ENCODE assay signal across 12 cellular contexts in the genomic region with DNA sequence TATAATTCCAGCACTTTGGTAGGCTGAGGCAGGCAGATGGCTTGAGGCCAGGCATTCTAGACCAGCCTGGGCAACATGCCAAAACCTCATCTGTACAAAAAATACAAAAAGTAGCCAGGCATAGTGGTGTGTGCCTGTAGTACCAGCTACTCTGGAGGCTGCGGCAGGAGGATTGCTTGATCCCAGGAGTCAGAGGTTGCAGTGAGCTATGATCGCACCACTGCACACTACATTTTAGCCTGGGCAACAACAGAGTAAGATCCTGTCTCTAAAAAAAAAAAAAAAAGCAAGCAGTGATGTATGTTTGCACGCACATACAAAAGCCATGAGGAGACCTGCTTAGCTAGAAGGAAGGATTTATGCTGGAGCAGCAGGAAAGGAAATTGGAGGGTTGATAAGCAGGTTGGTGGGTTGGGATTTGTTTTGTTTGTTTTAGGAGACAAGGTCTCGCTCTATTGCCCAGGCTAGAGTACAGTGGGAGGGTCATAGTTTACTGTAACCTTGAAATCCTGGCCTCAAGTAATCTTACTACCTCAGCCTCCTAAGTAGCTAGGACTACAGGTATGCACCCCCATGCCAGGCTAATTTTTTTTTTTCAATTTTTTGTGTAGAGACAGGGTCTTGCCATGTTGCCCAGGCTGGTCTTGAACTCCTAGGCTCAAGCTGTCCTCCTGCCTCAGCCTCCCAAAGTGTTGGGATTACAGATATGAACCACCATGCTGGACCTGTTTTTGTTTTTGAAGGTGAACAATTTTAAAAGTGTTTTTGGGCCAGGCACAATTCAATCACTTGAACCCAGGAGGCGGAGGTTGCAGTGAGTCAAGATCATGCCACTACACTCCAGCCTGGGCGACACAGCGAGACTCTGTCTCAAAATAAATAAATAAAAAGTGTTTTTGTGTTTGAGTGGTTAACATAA. TPM values are rescaled to one million over a fixed set of nuclear protein-coding genes. Genes with fewer than 3 reads are reported as not detected.
DNase-seq lines count a peak whose midpoint lies in the region; ATAC-seq and TF ChIP-seq lines count a peak whose summit lies in the region.
"Had no signal": no experiment of that assay in that cellular context is flagged by ENCODE, and none has a peak within 500 bp of the region (broad histone marks: within the 10 kb centered on the region; RNA-seq: fewer than 3 reads in every experiment).

No MANE protein-coding gene starts in this region.

- H3K9ac ChIP-seq in SK-N-SH = no peak overlapping the region

- no peaks in the 10 kb centered on the region for H4K20me1 ChIP-seq in SK-N-SH (ENCODE audit: insufficient read depth)

- intact Hi-C loops in testis (cut with DNase I; ENCODE audit: low total_unique reads) = no loop called here

- H3K4me2 ChIP-seq in SK-N-SH = no peak overlapping the region

- ATAC-seq in SK-N-SH treated with all-trans-retinoic acid at 6 μM for 48 hours (no peak), GM19328 (IDR thresholded peaks at IDR 0.05; ENCODE audit: unreplicated experiment) (no peak)

- CTCF ChIA-PET in SK-N-SH (lab: Yijun Ruan, JAX) = interaction anchor here (1.2 kb wide), 1 partner anchor 62 kb away, joined by 5 read pairs; no protein-coding TSS in a partner anchor

- TF ChIP-seq POLR2A in testis (IDR thresholded peaks at IDR 0.05) = no peak

- H3K4me1 ChIP-seq in SK-N-SH (ENCODE audit: control insufficient read depth in 1 of 2, insufficient read depth in 2 of 2, low read depth in 1 of 2, low read length in 1 of 2) (peaks cover under 1 to 6% of the 10 kb centered on the region in 2 experiments; a peak in 1 of 4 replicates), testis (peaks cover 7% of the 10 kb centered on the region)

- H3K4me3 ChIP-seq in SK-N-SH (ENCODE audit: low read depth in 2 of 2, low read length in 1 of 2) = no peak overlapping the region
- H3K4me3 ChIP-seq in testis = no peak overlapping the region
- no peak overlapping the region for H3K4me3 ChIP-seq in WERI-Rb-1 (ENCODE audit: low read depth, low read length)
- H3K4me3 ChIP-seq: Peyer's patch had no signal

- POLR2A ChIA-PET in SK-N-SH (lab: Yijun Ruan, JAX) = interaction anchor here (1.0 kb wide), 1 partner anchor 19 kb away, joined by 4 read pairs; no protein-coding TSS in a partner anchor

- TF ChIP-seq CTCF in SK-N-SH (IDR thresholded peaks at IDR 0.05) (no peak), testis (IDR thresholded peaks at IDR 0.05) (no peak), WERI-Rb-1 (IDR thresholded peaks at IDR 0.05; ENCODE audit: low read depth, low read length) (no peak)

- H3K79me2 ChIP-seq in SK-N-SH (ENCODE audit: insufficient read depth) = peaks cover 8% of the 10 kb centered on the region

- DNase-seq in SK-N-SH (no peak), NCI-H2171 (lab: John Stamatoyannopoulos, UW) (peak; percentile 86), amniotic epithelial cell (ENCODE audit: low read depth) (peak; percentile 33), testis (peak; percentile 66), WERI-Rb-1 (no peak), SK-N-DZ (ENCODE audit: low spot score) (no peak)
- DNase-seq: HCEC 1CT; Peyer's patch; stimulated activated CD4-positive, alpha-beta T cell treated with anti-CD3 and anti-CD28 coated beads, Interleukin-4, amount 100 ng/mL, for 24 hours; stimulated activated naive CD4-positive, alpha-beta T cell had no signal

- no peak overlapping the region for H2AFZ ChIP-seq in SK-N-SH (ENCODE audit: low read depth)

- H3K27me3 ChIP-seq in SK-N-SH (ENCODE audit: insufficient read depth) (no peaks in the 10 kb centered on the region), testis (no peaks in the 10 kb centered on the region), WERI-Rb-1 (ENCODE audit: insufficient read depth, low read depth, severe bottlenecking) (no peaks in the 10 kb centered on the region)
- H3K27me3 ChIP-seq: Peyer's patch had no signal

- no peaks in the 10 kb centered on the region for H3K9me2 ChIP-seq in SK-N-SH

- no peak for TF ChIP-seq RAD21 in SK-N-SH (IDR thresholded peaks at IDR 0.05; ENCODE audit: low read length)

- H3F3A ChIP-seq in SK-N-SH (replicated peaks; ENCODE audit: insufficient read depth) = no peaks in the 10 kb centered on the region

- TF ChIP-seq EP300 in SK-N-SH (IDR thresholded peaks at IDR 0.05; ENCODE audit: borderline replicate concordance in 1 of 2, low read depth in 1 of 2, low read length in 1 of 2) = no peak

- 89% methylated on average over 7 of the region's 7 CpGs for WGBS in SK-N-SH (ENCODE audit: low lambda C conversion rate)
- 80 to 84% methylated on average over 7 of the region's 7 CpGs for WGBS in testis, 2 donors

- H3K36me3 ChIP-seq in SK-N-SH (replicated peaks in 1 of 2; ENCODE audit: control insufficient read depth in 1 of 2, insufficient read depth in 2 of 2, low read length in 1 of 2) = no peaks in the 10 kb centered on the region
- H3K36me3 ChIP-seq in testis (ENCODE audit: low read depth, missing control alignments) = no peaks in the 10 kb centered on the region
- H3K36me3 ChIP-seq in WERI-Rb-1 = no peaks in the 10 kb centered on the region
- H3K36me3 ChIP-seq: Peyer's patch had no signal

- H3K27ac ChIP-seq in SK-N-SH (ENCODE audit: low read depth in 2 of 2, low read length in 1 of 2) (no peak overlapping the region), testis (no peak overlapping the region), WERI-Rb-1 (no peak overlapping the region)
- H3K27ac ChIP-seq: Peyer's patch had no signal

- H3K9me3 ChIP-seq in SK-N-SH (no peaks in the 10 kb centered on the region), testis (no peaks in the 10 kb centered on the region), WERI-Rb-1 (ENCODE audit: severe bottlenecking) (no peaks in the 10 kb centered on the region)
- H3K9me3 ChIP-seq: Peyer's patch had no signal

TF ChIP-seq in SK-N-SH, 30 proteins besides CTCF, POLR2A, EP300 and RAD21:
- no peak for TF ChIP-seq TAF1 (IDR thresholded peaks at IDR 0.05; ENCODE audit: borderline replicate concordance, low read depth, low read length)
- peak; percentile 52 for TF ChIP-seq NFIC (IDR thresholded peaks at IDR 0.05; ENCODE audit: borderline replicate concordance)
TF ChIP-seq in SK-N-SH: peak in this region for 1.

TF ChIP-seq in SK-N-SH treated with all-trans-retinoic acid at 6 μM for 48 hours, 23 proteins besides CTCF, POLR2A, EP300 and RAD21:
- no peak for TF ChIP-seq CSDC2 (CRISPR knock-in tag; IDR thresholded peaks at IDR 0.05)

RNA-seq across cellular contexts. Expression of gene ZSWIM3, which starts 4.0 kb away (rescaled TPM):
- 2.3 and 2.9 TPM in 2 replicates for polyA plus RNA-seq in SK-N-SH (2012; rRNA removed)
- polyA plus RNA-seq in SK-N-SH (2012; cell fraction: cytosol; rRNA removed) = 1.5 and 2.2 TPM in 2 replicates
- polyA plus RNA-seq in SK-N-SH (2012; cell fraction: nucleus; rRNA removed) = 2.3 and 3.3 TPM in 2 replicates
- total RNA-seq in testis = 10 to 100 TPM in 1 of 2 donors, 1 to 10 TPM in 1; 9.3 to 12.8 TPM
- polyA plus RNA-seq in testis (ENCODE audit: insufficient read depth, low read depth, low replicate concordance) = 8.0 TPM
- polyA plus RNA-seq in SK-N-DZ (2014; cell fraction: cytosol; rRNA removed) = 7.0 and 7.6 TPM in 2 replicates
- polyA plus RNA-seq in SK-N-DZ (2014; cell fraction: nucleus; rRNA removed) = 6.0 and 6.8 TPM in 2 replicates

RNA-seq across cellular contexts. Expression of gene ACOT8, which starts 4.2 kb away (rescaled TPM):
- polyA plus RNA-seq in SK-N-SH (2012; rRNA removed) (48.4 and 54.8 TPM in 2 replicates), testis (ENCODE audit: insufficient read depth, low read depth, low replicate concordance) (44.4 TPM)
- polyA plus RNA-seq in SK-N-SH (2012; cell fraction: cytosol; rRNA removed) = 26.6 and 38.9 TPM in 2 replicates
- polyA plus RNA-seq in SK-N-SH (2012; cell fraction: nucleus; rRNA removed) = 68.5 and 73.9 TPM in 2 replicates
- total RNA-seq in testis = 10 to 100 TPM; 71.2 to 79.6 TPM
- 74.1 and 76.2 TPM in 2 replicates for polyA plus RNA-seq in SK-N-DZ (2014; cell fraction: cytosol; rRNA removed)
- 87.2 and 108 TPM in 2 replicates for polyA plus RNA-seq in SK-N-DZ (2014; cell fraction: nucleus; rRNA removed)

RNA-seq across cellular contexts. Expression of gene ZSWIM1, which starts 19.6 kb away (rescaled TPM):
- polyA plus RNA-seq in SK-N-SH (2012; rRNA removed) (1.8 and 2.8 TPM in 2 replicates), testis (ENCODE audit: insufficient read depth, low read depth, low replicate concordance) (11.4 TPM)
- polyA plus RNA-seq in SK-N-SH (2012; cell fraction: cytosol; rRNA removed) = 1.1 and 1.3 TPM in 2 replicates
- 2.3 and 2.6 TPM in 2 replicates for polyA plus RNA-seq in SK-N-SH (2012; cell fraction: nucleus; rRNA removed)
- total RNA-seq in testis = 10 to 100 TPM; 24.0 to 24.5 TPM
- 9.1 and 9.7 TPM in 2 replicates for polyA plus RNA-seq in SK-N-DZ (2014; cell fraction: cytosol; rRNA removed)
- polyA plus RNA-seq in SK-N-DZ (2014; cell fraction: nucleus; rRNA removed) = 5.1 and 9.4 TPM in 2 replicates

RNA-seq across cellular contexts. Expression of gene SPATA25, which starts 26.0 kb away (rescaled TPM):
- polyA plus RNA-seq in SK-N-SH (2012; rRNA removed) (1.3 and 2.9 TPM in 2 replicates), testis (ENCODE audit: insufficient read depth, low read depth, low replicate concordance) (59.4 TPM)
- 0.28 and 0.32 TPM in 2 replicates for polyA plus RNA-seq in SK-N-SH (2012; cell fraction: cytosol; rRNA removed)
- polyA plus RNA-seq in SK-N-SH (2012; cell fraction: nucleus; rRNA removed) = 13.5 and 18.1 TPM in 2 replicates
- 10 to 100 TPM; 14.9 to 26.0 TPM for total RNA-seq in testis
- polyA plus RNA-seq in SK-N-DZ (2014; cell fraction: cytosol; rRNA removed) = 9.0 and 9.8 TPM in 2 replicates
- 15.2 and 33.6 TPM in 2 replicates for polyA plus RNA-seq in SK-N-DZ (2014; cell fraction: nucleus; rRNA removed)

RNA-seq across cellular contexts. Expression of gene SNX21, which starts 27.8 kb away (rescaled TPM):
- 20.6 and 22.1 TPM in 2 replicates for polyA plus RNA-seq in SK-N-SH (2012; rRNA removed)
- 10.7 and 15.9 TPM in 2 replicates for polyA plus RNA-seq in SK-N-SH (2012; cell fraction: cytosol; rRNA removed)
- 40.5 and 107 TPM in 2 replicates for polyA plus RNA-seq in SK-N-SH (2012; cell fraction: nucleus; rRNA removed)
- 10 to 100 TPM; 77.9 to 82.4 TPM for total RNA-seq in testis
- 23.9 TPM for polyA plus RNA-seq in testis (ENCODE audit: insufficient read depth, low read depth, low replicate concordance)
- 49.4 and 52.7 TPM in 2 replicates for polyA plus RNA-seq in SK-N-DZ (2014; cell fraction: cytosol; rRNA removed)
- 27.5 and 36.5 TPM in 2 replicates for polyA plus RNA-seq in SK-N-DZ (2014; cell fraction: nucleus; rRNA removed)

Comparison
In these comparisons a context has a peak if more than half of its experiments do, and no peak if none do; other contexts are left out.
1. DNase-seq: peak in NCI-H2171 (single experiment), amniotic epithelial cell (single experiment) and testis (single experiment); none in SK-N-SH (single experiment), WERI-Rb-1 (single experiment) and SK-N-DZ (single experiment).